ENCODE assay signal across 28 cellular contexts in genomic region chr20:34575271-34575670, GRCh38.
"Had no signal": no experiment of that assay in that cellular context is flagged by ENCODE, and none has a peak within 500 bp of the region (broad histone marks: within the 10 kb centered on the region; RNA-seq: fewer than 3 reads in every experiment).

No MANE protein-coding gene starts in this region.

- H3K4me3 Mint-ChIP-seq: activated CD4-positive, alpha-beta memory T cell treated with anti-CD3 and anti-CD28 coated beads for 36 hours; activated CD4-positive, alpha-beta T cell treated with anti-CD3 and anti-CD28 coated beads for 36 hours; activated CD4-positive, alpha-beta T cell treated with anti-CD3 and anti-CD28 coated beads, Interleukin-2, amount 10 ng/mL, durations not matched to agents 24 days and 14 days; activated CD8-positive, alpha-beta T cell treated with anti-CD3 and anti-CD28 coated beads, Interleukin-2, amount 10 ng/mL, durations not matched to agents 7 days and 5 days; activated naive CD4-positive, alpha-beta T cell treated with anti-CD3 and anti-CD28 coated beads for 36 hours; activated naive CD4-positive, alpha-beta T cell treated with anti-CD3 and anti-CD28 coated beads, Interleukin-2, amount 50 U/mL, for 24 hours; activated naive CD8-positive, alpha-beta T cell treated with anti-CD3 and anti-CD28 coated beads for 36 hours; activated naive CD8-positive, alpha-beta T cell treated with anti-CD3 and anti-CD28 coated beads, Interleukin-2, amount 50 U/mL, for 24 hours; activated T-cell treated with anti-CD3 and anti-CD28 coated beads, Interleukin-2, amount 50 U/mL, for 24 hours; activated T-cell treated with anti-CD3 and anti-CD28 coated beads, Interleukin-2, amount 50 U/mL, for 72 hours; dendritic cell treated with granulocyte-macrophage colony-stimulating factor and Interleukin-4, amounts not matched to agents 40 ng/mL and 50 ng/mL, for 4 days; endodermal cell had no signal

- H3K27ac Mint-ChIP-seq: activated CD4-positive, alpha-beta memory T cell treated with anti-CD3 and anti-CD28 coated beads for 36 hours; activated CD4-positive, alpha-beta T cell treated with anti-CD3 and anti-CD28 coated beads for 36 hours; activated naive CD4-positive, alpha-beta T cell treated with anti-CD3 and anti-CD28 coated beads for 36 hours; activated naive CD4-positive, alpha-beta T cell treated with anti-CD3 and anti-CD28 coated beads, Interleukin-2, amount 50 U/mL, for 24 hours; activated naive CD8-positive, alpha-beta T cell treated with anti-CD3 and anti-CD28 coated beads, Interleukin-2, amount 50 U/mL, for 24 hours; activated T-cell treated with anti-CD3 and anti-CD28 coated beads, Interleukin-2, amount 50 U/mL, for 24 hours; activated T-cell treated with anti-CD3 and anti-CD28 coated beads, Interleukin-2, amount 50 U/mL, for 72 hours; dendritic cell treated with granulocyte-macrophage colony-stimulating factor and Interleukin-4, amounts not matched to agents 40 ng/mL and 50 ng/mL, for 4 days; endodermal cell had no signal

- H3K4me3 ChIP-seq: adrenal gland, body of pancreas, colonic mucosa, dorsolateral prefrontal cortex had no signal

- H3K27ac ChIP-seq: adrenal gland, body of pancreas, colonic mucosa had no signal

- DNase-seq: activated CD4-positive, alpha-beta memory T cell treated with anti-CD3 and anti-CD28 coated beads for 36 hours; activated CD4-positive, alpha-beta T cell treated with anti-CD3 and anti-CD28 coated beads for 36 hours; activated CD4-positive, alpha-beta T cell treated with anti-CD3 and anti-CD28 coated beads, Interleukin-2, amount 10 ng/mL, durations not matched to agents 24 days and 14 days; activated CD4-positive, CD25-positive, alpha-beta regulatory T cell; activated CD4-positive, CD25-positive, alpha-beta regulatory T cell treated with anti-CD3 and anti-CD28 coated beads, Interleukin-2, amount 50 U/mL, for 72 hours; activated CD8-positive, alpha-beta T cell treated with anti-CD3 and anti-CD28 coated beads, Interleukin-2, amount 10 ng/mL, durations not matched to agents 7 days and 5 days; activated naive CD4-positive, alpha-beta T cell treated with anti-CD3 and anti-CD28 coated beads for 36 hours; activated naive CD8-positive, alpha-beta T cell treated with anti-CD3 and anti-CD28 coated beads for 36 hours; activated naive CD8-positive, alpha-beta T cell treated with anti-CD3 and anti-CD28 coated beads, Interleukin-2, amount 50 U/mL, for 24 hours; activated T-cell treated with anti-CD3 and anti-CD28 coated beads for 4 hours; activated T-cell treated with anti-CD3 and anti-CD28 coated beads, Interleukin-2, amount 50 U/mL, for 24 hours; activated T-cell treated with anti-CD3 and anti-CD28 coated beads, Interleukin-2, amount 50 U/mL, for 72 hours; amygdala; aorta; body of pancreas; central memory CD4-positive, alpha-beta T cell; cerebellar nuclear complex; colonic mucosa; dorsolateral prefrontal cortex; effector memory CD4-positive, alpha-beta T cell; foreskin fibroblast; head of caudate nucleus; T-helper 2 cell had no signal

- ATAC-seq: activated CD4-positive, alpha-beta T cell treated with anti-CD3 and anti-CD28 coated beads for 36 hours; activated CD8-positive, alpha-beta T cell treated with anti-CD3 and anti-CD28 coated beads, Interleukin-2, amount 10 ng/mL, durations not matched to agents 7 days and 5 days; activated naive CD8-positive, alpha-beta T cell treated with anti-CD3 and anti-CD28 coated beads, Interleukin-2, amount 50 U/mL, for 24 hours; activated T-cell treated with anti-CD3 and anti-CD28 coated beads, Interleukin-2, amount 50 U/mL, for 72 hours; body of pancreas; esophagus mucosa had no signal

- H3K9me3 Mint-ChIP-seq: activated CD4-positive, alpha-beta memory T cell treated with anti-CD3 and anti-CD28 coated beads for 36 hours; activated CD4-positive, alpha-beta T cell treated with anti-CD3 and anti-CD28 coated beads, Interleukin-2, amount 10 ng/mL, durations not matched to agents 24 days and 14 days; activated naive CD4-positive, alpha-beta T cell treated with anti-CD3 and anti-CD28 coated beads for 36 hours; activated naive CD4-positive, alpha-beta T cell treated with anti-CD3 and anti-CD28 coated beads, Interleukin-2, amount 50 U/mL, for 24 hours; activated naive CD8-positive, alpha-beta T cell treated with anti-CD3 and anti-CD28 coated beads for 36 hours; activated naive CD8-positive, alpha-beta T cell treated with anti-CD3 and anti-CD28 coated beads, Interleukin-2, amount 50 U/mL, for 24 hours; activated T-cell treated with anti-CD3 and anti-CD28 coated beads, Interleukin-2, amount 50 U/mL, for 24 hours; activated T-cell treated with anti-CD3 and anti-CD28 coated beads, Interleukin-2, amount 50 U/mL, for 72 hours; dendritic cell treated with granulocyte-macrophage colony-stimulating factor and Interleukin-4, amounts not matched to agents 40 ng/mL and 50 ng/mL, for 4 days; endodermal cell had no signal
